Comparison of ENCODE assay signal across 8 cellular contexts in the genomic region with DNA sequence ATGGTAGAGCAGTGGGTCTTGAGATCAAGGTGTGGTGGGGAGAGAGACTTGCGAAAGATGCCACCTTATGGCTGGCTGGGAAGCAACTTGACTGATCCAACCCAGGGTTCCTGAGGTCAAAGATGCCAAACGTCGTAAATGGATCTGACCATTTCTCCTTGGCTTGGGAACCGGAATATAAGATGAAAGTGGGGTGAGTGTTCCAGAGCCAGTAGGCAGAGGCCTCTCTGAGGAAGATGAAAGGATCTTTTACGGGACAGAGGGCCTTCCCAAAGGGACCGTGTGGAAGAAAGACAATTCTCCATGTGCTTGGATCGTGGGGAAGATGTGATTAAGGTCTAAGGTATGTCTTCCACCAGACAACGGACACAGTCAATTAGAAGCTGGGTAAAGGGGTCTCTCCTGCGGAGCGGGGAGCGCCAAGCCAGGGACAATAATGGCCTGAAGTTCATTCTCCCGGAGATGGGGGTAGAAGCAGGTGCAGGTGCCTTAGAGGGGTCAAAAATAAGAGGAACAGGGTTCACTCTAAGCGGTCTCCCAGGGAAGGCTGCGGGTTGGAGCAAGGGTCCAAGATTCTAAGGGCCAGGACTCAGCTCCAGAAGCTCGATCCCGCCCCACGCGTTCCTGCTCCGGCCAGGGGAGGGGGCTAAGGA. TPM values are rescaled to one million over a fixed set of nuclear protein-coding genes. Genes with fewer than 3 reads are reported as not detected.
DNase-seq lines count a peak whose midpoint lies in the region; ATAC-seq and TF ChIP-seq lines count a peak whose summit lies in the region.

No MANE protein-coding gene starts in this region.

- H3K4me1 Mint-ChIP-seq in brain (peaks cover 48% of the 10 kb centered on the region), memory B cell (peaks cover 31% of the 10 kb centered on the region)

- H3K9me3 ChIP-seq in DND-41 (ENCODE audit: insufficient read depth, low read length, severe bottlenecking) (no peaks in the 10 kb centered on the region), aorta (ENCODE audit: control insufficient read depth, low read length) (no peaks in the 10 kb centered on the region)

- H3K36me3 Mint-ChIP-seq in brain (peaks cover 29% of the 10 kb centered on the region), memory B cell (peaks cover 4% of the 10 kb centered on the region)

- H3K9me3 Mint-ChIP-seq in brain, result peaks cover 0 to 5% (median 0%) of the 10 kb centered on the region in 5 experiments
- no peaks in the 10 kb centered on the region for H3K9me3 Mint-ChIP-seq in memory B cell

- H4K20me1 ChIP-seq in DND-41 (ENCODE audit: insufficient read depth, low read length), result peaks cover 38% of the 10 kb centered on the region; the same call in 1 of the 2 replicates

- H3K4me3 Mint-ChIP-seq in brain, result peak overlapping the region; percentile 89 to 99 (median 94)
- peak overlapping the region; percentile 83 for H3K4me3 Mint-ChIP-seq in memory B cell

- H3K27ac ChIP-seq in DND-41 (ENCODE audit: low read length) (peak overlapping the region; percentile 57), aorta (ENCODE audit: low read depth in 1 of 2, low read length in 2 of 2) (peak overlapping the region in 1 of 2 donors; percentile 72)

- ATAC-seq in DND-41 (ENCODE audit: insufficient read depth, low read depth), result no peak
- ATAC-seq in memory B cell (ENCODE audit: low read depth), result no peak
- no peak for ATAC-seq in aorta (ENCODE audit: low FRiP score)

- H3K27me3 Mint-ChIP-seq in brain (peaks cover 15% of the 10 kb centered on the region), memory B cell (no peaks in the 10 kb centered on the region)

- 7% methylated on average over 18 to 19 of the region's 19 CpGs for WGBS in aorta, 2 donors

- H2AFZ ChIP-seq in DND-41 (ENCODE audit: low read depth, low read length), result peak overlapping the region; percentile 54

- peak overlapping the region; percentile 59 to 69 for H3K4me3 ChIP-seq in DND-41 (ENCODE audit: low read depth in 1 of 2, low read length in 2 of 2)
- peak overlapping the region; percentile 80 to 97 for H3K4me3 ChIP-seq in aorta (ENCODE audit: low read length in 2 of 2)

- H3K79me2 ChIP-seq in DND-41 (ENCODE audit: insufficient read depth, low read length), result peaks cover 54% of the 10 kb centered on the region

- peak overlapping the region; percentile 78 for H3K4me2 ChIP-seq in DND-41 (ENCODE audit: insufficient read depth, low read length)

- H3K9ac ChIP-seq in DND-41 (ENCODE audit: low read depth, low read length), result peak overlapping the region; percentile 78

- H3K27ac Mint-ChIP-seq in brain (peak overlapping the region; percentile 88 to 96 (median 94)), memory B cell (peak overlapping the region; percentile 54)

- DNase-seq in DND-41, result no peak
- DNase-seq in KBM-7, result peak; percentile 35
- no peak for DNase-seq in memory B cell (ENCODE audit: low spot score in 2 of 2)
- no peak for DNase-seq in aorta
- DNase-seq in GM03348 (ENCODE audit: low spot score), result no peak
- DNase-seq in stimulated activated CD4-positive, alpha-beta T cell treated with anti-CD3 and anti-CD28 coated beads, Interleukin-1b, Interleukin-23, amount 100 ng/mL, for 48 hours, result no peak
- DNase-seq in stimulated activated CD4-positive, alpha-beta T cell treated with anti-CD3 and anti-CD28 coated beads, Interleukin-4, amount 100 ng/mL, for 4 hours, result no peak

- H3K27me3 ChIP-seq in DND-41 (ENCODE audit: insufficient read depth, low read length, poor library complexity), result no peaks in the 10 kb centered on the region
- no peaks in the 10 kb centered on the region for H3K27me3 ChIP-seq in aorta (ENCODE audit: control insufficient read depth in 1 of 2, insufficient read depth in 2 of 2, low read length in 1 of 2)

- peak; percentile 41 for TF ChIP-seq CTCF in DND-41 (IDR thresholded peaks at IDR 0.05; ENCODE audit: borderline replicate concordance, extremely low read depth, low read length, poor library complexity, severe bottlenecking)
- no peak for TF ChIP-seq CTCF in brain (conservative IDR thresholded peaks at IDR 0.05)

- in situ Hi-C loops in KBM-7 (cut with MboI; ENCODE audit: low pct_unique_long_range_greater_than_20kb, low sequenced_read_pairs), result no loop called here

- peaks cover 27% of the 10 kb centered on the region for H3K36me3 ChIP-seq in DND-41 (ENCODE audit: insufficient read depth, low read length)
- no peaks in the 10 kb centered on the region for H3K36me3 ChIP-seq in aorta (ENCODE audit: control insufficient read depth in 1 of 2, insufficient read depth in 2 of 2, low read length in 1 of 2)

- intact Hi-C loops in aorta (cut with DNase I), result no loop called here

- peaks cover 47% of the 10 kb centered on the region for H3K4me1 ChIP-seq in DND-41 (ENCODE audit: insufficient read depth, low read length)
- H3K4me1 ChIP-seq in aorta (ENCODE audit: control insufficient read depth in 1 of 2, insufficient read depth in 2 of 2, low read length in 2 of 2), result peaks cover 2 to 9% of the 10 kb centered on the region in 2 donors

RNA-seq across cellular contexts. Expression of a gene that starts 0.8 kb away (rescaled TPM):
- polyA plus RNA-seq in brain (ENCODE audit: insufficient read depth, low read depth, low replicate concordance) (127 TPM), aorta (10 to 100 TPM; 21.2 to 36.5 TPM)
- 10 to 100 TPM; 25.3 to 31.1 TPM for total RNA-seq in aorta

RNA-seq across cellular contexts. Expression of a gene that starts 13.7 kb away (rescaled TPM):
- polyA plus RNA-seq in brain (ENCODE audit: insufficient read depth, low read depth, low replicate concordance) (79.2 TPM), aorta (100 to 1,000 TPM; 152 to 180 TPM)
- total RNA-seq in aorta, result 10 to 100 TPM; 45.9 to 67.4 TPM

RNA-seq across cellular contexts. Expression of a gene that starts 16.0 kb away (rescaled TPM):
- polyA plus RNA-seq in brain (ENCODE audit: insufficient read depth, low read depth, low replicate concordance) (2.3 TPM), aorta (under 1 TPM in 1 of 2 donors, not detected in 1; 0.20 TPM)
- under 1 TPM in 1 of 2 donors, not detected in 1; 0.33 TPM for total RNA-seq in aorta

RNA-seq across cellular contexts. Expression of a gene that starts 24.0 kb away (rescaled TPM):
- polyA plus RNA-seq in brain (ENCODE audit: insufficient read depth, low read depth, low replicate concordance), result 5.3 TPM
- 1 to 10 TPM; 1.1 to 2.4 TPM for total RNA-seq in aorta
- polyA plus RNA-seq in aorta, result 1 to 10 TPM in 1 of 2 donors, under 1 TPM in 1; 0.50 to 2.8 TPM

RNA-seq across cellular contexts. Expression of a gene that starts 30.2 kb away (rescaled TPM):
- polyA plus RNA-seq in brain (ENCODE audit: insufficient read depth, low read depth, low replicate concordance) (148 TPM), aorta (10 to 100 TPM; 12.0 to 20.8 TPM)
- total RNA-seq in aorta, result 10 to 100 TPM; 21.4 to 24.7 TPM
